In genomic region chrX:125681507-125681906, GRCh38 we compare ENCODE assay signal across 14 cellular contexts.
DNase-seq lines count a peak whose midpoint lies in the region; ATAC-seq and TF ChIP-seq lines count a peak whose summit lies in the region.
"Had no signal": no experiment of that assay in that cellular context is flagged by ENCODE, and none has a peak within 500 bp of the region (broad histone marks: within the 10 kb centered on the region; RNA-seq: fewer than 3 reads in every experiment).

No MANE protein-coding gene starts in this region.

- no peak for DNase-seq in NK-92 treated with Interleukin-12 subunit alpha and Interleukin-12 subunit beta, amount 100 ng/mL, for 24 hours (lab: John Stamatoyannopoulos, UW)
- no peak for DNase-seq in AML-193 (lab: John Stamatoyannopoulos, UW)
- no peak for DNase-seq in dorsolateral prefrontal cortex
- no peak for DNase-seq in SHP77 treated with DMSO at 0.1 percent for 48 hours (lab: John Stamatoyannopoulos, UW)
- DNase-seq: ACHN; activated CD4-positive, CD25-positive, alpha-beta regulatory T cell treated with anti-CD3 and anti-CD28 coated beads, Interleukin-2, amount 50 U/mL, for 72 hours; activated naive CD4-positive, alpha-beta T cell treated with Interleukin-2 at 50 U/mL for 16 hours; lower lobe of right lung; naive thymus-derived CD8-positive, alpha-beta T cell; stimulated activated naive CD8-positive, alpha-beta T cell treated with anti-CD3 and anti-CD28 coated beads, Interleukin-15, amount 100 ng/mL, for 72 hours had no signal

- intact Hi-C loops in dorsolateral prefrontal cortex (cut with DNase I), result no loop called here

- H4K20me1 ChIP-seq in OCI-LY3 (ENCODE audit: insufficient read depth, low read length), result no peaks in the 10 kb centered on the region

- H3K9ac ChIP-seq in OCI-LY3 (ENCODE audit: low read length), result peak overlapping the region; percentile 62

- no peaks in the 10 kb centered on the region for H3K9me3 ChIP-seq in OCI-LY3 (ENCODE audit: insufficient read depth, low read length)
- H3K9me3 ChIP-seq: lower lobe of right lung had no signal

- H3K27ac ChIP-seq in OCI-LY3 (ENCODE audit: low read length) (peak overlapping the region; percentile 98), dorsolateral prefrontal cortex (no peak overlapping the region)
- H3K27ac ChIP-seq: lower lobe of right lung had no signal

- no peak for TF ChIP-seq CTCF in OCI-LY3 (IDR thresholded peaks at IDR 0.05; ENCODE audit: low read depth, low read length)
- TF ChIP-seq CTCF in dorsolateral prefrontal cortex (IDR thresholded peaks at IDR 0.05 in 54 of 56, conservative IDR thresholded peaks at IDR 0.05 in 2 of 56; ENCODE audit: low read depth in 1 of 56, partially characterized antibody in 56 of 56), result no peak

- H2AFZ ChIP-seq in OCI-LY3 (ENCODE audit: low read depth, low read length), result no peak overlapping the region

- H3K79me2 ChIP-seq in OCI-LY3 (ENCODE audit: low read length), result no peaks in the 10 kb centered on the region

- H3K36me3 ChIP-seq in OCI-LY3 (replicated peaks; ENCODE audit: low read depth, low read length), result no peaks in the 10 kb centered on the region
- H3K36me3 ChIP-seq: lower lobe of right lung had no signal

- H3K27me3 ChIP-seq in OCI-LY3 (ENCODE audit: low read depth, low read length), result no peaks in the 10 kb centered on the region
- peaks cover 0 to 29% (median 2%) of the 10 kb centered on the region in 45 donors for H3K27me3 ChIP-seq in dorsolateral prefrontal cortex

- ATAC-seq in GM18502 (IDR thresholded peaks at IDR 0.05; ENCODE audit: poor library complexity, unreplicated experiment) (peak; percentile 53), GM21515 (IDR thresholded peaks at IDR 0.05; ENCODE audit: unreplicated experiment) (peak; percentile 91), HG03103 (IDR thresholded peaks at IDR 0.05; ENCODE audit: low read depth, unreplicated experiment) (peak; percentile 80)
- ATAC-seq: lower lobe of right lung; naive thymus-derived CD8-positive, alpha-beta T cell; stimulated activated naive CD8-positive, alpha-beta T cell treated with anti-CD3 and anti-CD28 coated beads, Interleukin-15, amount 100 ng/mL, for 72 hours had no signal

- H3K4me3 ChIP-seq in OCI-LY3 (ENCODE audit: low read length) (peak overlapping the region; percentile 62), dorsolateral prefrontal cortex (no peak overlapping the region)
- H3K4me3 ChIP-seq: lower lobe of right lung had no signal

- H3K4me2 ChIP-seq in OCI-LY3 (ENCODE audit: low read length), result peak overlapping the region; percentile 94

- H3K4me1 ChIP-seq in OCI-LY3 (ENCODE audit: low read length), result peaks cover 30% of the 10 kb centered on the region
- H3K4me1 ChIP-seq: lower lobe of right lung had no signal
